ENCODE assay signal across 21 cellular contexts in genomic region chr12:66331016-66331415, GRCh38. TPM values are rescaled to one million over a fixed set of nuclear protein-coding genes. Genes with fewer than 3 reads are reported as not detected.
DNase-seq lines count a peak whose midpoint lies in the region; ATAC-seq lines count a peak whose summit lies in the region.
"Had no signal": no experiment of that assay in that cellular context is flagged by ENCODE, and none has a peak within 500 bp of the region (broad histone marks: within the 10 kb centered on the region; RNA-seq: fewer than 3 reads in every experiment).

No MANE protein-coding gene starts in this region.

- H2AFZ ChIP-seq in neuronal stem cell (ENCODE audit: low read length) = no peak overlapping the region
- H2AFZ ChIP-seq: GM23338 had no signal

- no peaks in the 10 kb centered on the region for H3K9me3 ChIP-seq in T-helper 17 cell (ENCODE audit: control insufficient read depth, low read length, poor library complexity, severe bottlenecking)
- H3K9me3 ChIP-seq in neuronal stem cell (replicated peaks in 1 of 2; ENCODE audit: control insufficient read depth in 2 of 2, insufficient read depth in 1 of 2, low read depth in 1 of 2, low read length in 2 of 2) = no peaks in the 10 kb centered on the region
- H3K9me3 ChIP-seq: A549; BE2C; BLaER1 treated with 17β-estradiol and CSF1 and Interleukin-3, amounts not matched to agents 10 nM and 100 nM; HAP-1 had no signal

- no peak overlapping the region for H3K18ac ChIP-seq in neuronal stem cell (ENCODE audit: low read length)

- H3K9ac ChIP-seq in neuronal stem cell (ENCODE audit: low read depth, low read length, poor library complexity) = peak overlapping the region; percentile 25
- H3K9ac ChIP-seq: BLaER1 treated with 17β-estradiol and CSF1 and Interleukin-3, amounts not matched to agents 10 nM and 100 nM had no signal

- no peak overlapping the region for H3K14ac ChIP-seq in neuronal stem cell (ENCODE audit: low read length)

- no peak for ATAC-seq in activated T-cell treated with anti-CD3 and anti-CD28 coated beads, Interleukin-2, amount 50 U/mL, for 72 hours (replicated peaks in 1 of 2)
- ATAC-seq in T-helper 17 cell = no peak
- ATAC-seq: A549, GM12878, GM23338 had no signal

- peaks cover 16% of the 10 kb centered on the region for H3K4me1 Mint-ChIP-seq in activated T-cell treated with anti-CD3 and anti-CD28 coated beads, Interleukin-2, amount 50 U/mL, for 72 hours (ENCODE audit: low read depth)
- H3K4me1 Mint-ChIP-seq in T-helper 17 cell = peaks cover 24% of the 10 kb centered on the region
- H3K4me1 Mint-ChIP-seq: GM23338 had no signal

- H3K27me3 ChIP-seq in neuronal stem cell (ENCODE audit: control insufficient read depth in 3 of 3, insufficient read depth in 3 of 3, low read depth in 1 of 3, low read length in 3 of 3) = no peaks in the 10 kb centered on the region
- H3K27me3 ChIP-seq: BE2C; BLaER1 treated with 17β-estradiol and CSF1 and Interleukin-3, amounts not matched to agents 10 nM and 100 nM had no signal

- H3K9me3 Mint-ChIP-seq in activated T-cell treated with anti-CD3 and anti-CD28 coated beads, Interleukin-2, amount 50 U/mL, for 72 hours = no peaks in the 10 kb centered on the region
- H3K9me3 Mint-ChIP-seq: CD8-positive, alpha-beta memory T cell; GM23338; HFFc6 had no signal

- no CpG with 5 or more reads among the region's 13 CpGs for WGBS in neuronal stem cell (ENCODE audit: extremely low coverage in 2 of 2, insufficient read length in 2 of 2, insufficient replicate concordance in 1 of 2), 2 donors

- peaks cover 0 to 16% of the 10 kb centered on the region in 2 donors for H3K36me3 ChIP-seq in neuronal stem cell (replicated peaks in 1 of 2; ENCODE audit: control insufficient read depth in 2 of 2, insufficient read depth in 2 of 2, low read length in 2 of 2)
- H3K36me3 ChIP-seq: BE2C, HAP-1 had no signal

- DNase-seq in activated T-cell treated with anti-CD3 and anti-CD28 coated beads, Interleukin-2, amount 50 U/mL, for 72 hours = no peak
- DNase-seq in activated T-cell treated with anti-CD3 and anti-CD28 coated beads, Interleukin-2, amount 50 U/mL, for 1 hour = no peak
- no peak for DNase-seq in T-helper 17 cell
- no peak for DNase-seq in neuronal stem cell (ENCODE audit: low spot score)
- no peak for DNase-seq in stimulated activated CD4-positive, alpha-beta T cell treated with anti-CD3 and anti-CD28 coated beads, Interleukin-12 subunit alpha, Interleukin-12 subunit beta, amount 100 ng/mL, for 4 hours
- no peak for DNase-seq in effector CD4-positive, alpha-beta T cell
- DNase-seq: 8988T; ACHN; AML-193; BE2C; CD8-positive, alpha-beta memory T cell; DMS 273 treated with DMSO at 0.1 percent for 48 hours; DMS79; EL; GDM1; HFFc6 had no signal

- H3K36me3 Mint-ChIP-seq in activated T-cell treated with anti-CD3 and anti-CD28 coated beads, Interleukin-2, amount 50 U/mL, for 72 hours (ENCODE audit: insufficient read depth in 2 of 2) = peaks cover 22 to 35% of the 10 kb centered on the region in 2 donors
- H3K36me3 Mint-ChIP-seq in T-helper 17 cell (ENCODE audit: low read depth) = peaks cover 19% of the 10 kb centered on the region

- H3K27me3 Mint-ChIP-seq in activated T-cell treated with anti-CD3 and anti-CD28 coated beads, Interleukin-2, amount 50 U/mL, for 72 hours (ENCODE audit: low read depth) = no peaks in the 10 kb centered on the region
- H3K27me3 Mint-ChIP-seq in T-helper 17 cell = no peaks in the 10 kb centered on the region
- H3K27me3 Mint-ChIP-seq: CD8-positive, alpha-beta memory T cell had no signal

- H2BK120ac ChIP-seq in neuronal stem cell (ENCODE audit: low read depth, low read length) = no peak overlapping the region

- H2AK5ac ChIP-seq in neuronal stem cell (ENCODE audit: low read depth, low read length) = no peak overlapping the region

- no peak overlapping the region for H2BK15ac ChIP-seq in neuronal stem cell (ENCODE audit: low read length)

- H3K27ac Mint-ChIP-seq in activated T-cell treated with anti-CD3 and anti-CD28 coated beads, Interleukin-2, amount 50 U/mL, for 72 hours = peak overlapping the region; percentile 18
- peak overlapping the region; percentile 19 for H3K27ac Mint-ChIP-seq in T-helper 17 cell
- H3K27ac Mint-ChIP-seq: GM23338, HFFc6 had no signal

- H2BK12ac ChIP-seq in neuronal stem cell (ENCODE audit: low read length) = no peak overlapping the region

- H3K4me3 Mint-ChIP-seq in activated T-cell treated with anti-CD3 and anti-CD28 coated beads, Interleukin-2, amount 50 U/mL, for 72 hours = no peak overlapping the region
- H3K4me3 Mint-ChIP-seq in T-helper 17 cell = no peak overlapping the region
- H3K4me3 Mint-ChIP-seq: CD8-positive, alpha-beta memory T cell; GM23338; HFFc6 had no signal

- no peak overlapping the region for H4K91ac ChIP-seq in neuronal stem cell (ENCODE audit: low read depth, low read length, poor library complexity)

- H3K79me1 ChIP-seq in neuronal stem cell (ENCODE audit: low read depth, low read length) = no peaks in the 10 kb centered on the region

- no peak overlapping the region for H3K4me3 ChIP-seq in neuronal stem cell (ENCODE audit: low read length in 2 of 2)
- H3K4me3 ChIP-seq: A549; BLaER1 treated with 17β-estradiol and CSF1 and Interleukin-3, amounts not matched to agents 10 nM and 100 nM; GM12878; GM23338; HAP-1 had no signal

- H2BK5ac ChIP-seq in neuronal stem cell (ENCODE audit: low read length) = no peak overlapping the region

- no peak overlapping the region for H4K8ac ChIP-seq in neuronal stem cell (ENCODE audit: low read depth, low read length)

- no peak overlapping the region for H3K4me2 ChIP-seq in neuronal stem cell (ENCODE audit: insufficient read depth, low read length, poor library complexity, severe bottlenecking)
- H3K4me2 ChIP-seq: A549; BLaER1 treated with 17β-estradiol and CSF1 and Interleukin-3, amounts not matched to agents 10 nM and 100 nM; GM23338 had no signal

- H3K4me1 ChIP-seq in neuronal stem cell (ENCODE audit: control insufficient read depth in 2 of 2, insufficient read depth in 1 of 2, low read depth in 1 of 2, low read length in 2 of 2) = peaks cover 0 to 1% of the 10 kb centered on the region in 2 donors
- H3K4me1 ChIP-seq: A549; BE2C; BLaER1 treated with 17β-estradiol and CSF1 and Interleukin-3, amounts not matched to agents 10 nM and 100 nM; HAP-1 had no signal

- no peak overlapping the region for H3K27ac ChIP-seq in neuronal stem cell (replicated peaks; ENCODE audit: low read length)
- H3K27ac ChIP-seq: A549; BLaER1 treated with 17β-estradiol and CSF1 and Interleukin-3, amounts not matched to agents 10 nM and 100 nM had no signal

- no peak overlapping the region for H3K4ac ChIP-seq in neuronal stem cell (ENCODE audit: low read length)

- H3K23ac ChIP-seq in neuronal stem cell (ENCODE audit: low read depth, low read length, poor library complexity) = no peak overlapping the region

RNA-seq across cellular contexts. Expression of gene HELB, which starts 28.7 kb away (rescaled TPM):
- total RNA-seq in activated T-cell treated with anti-CD3 and anti-CD28 coated beads, Interleukin-2, amount 50 U/mL, for 72 hours = 10 to 100 TPM; 29.7 to 31.9 TPM
- 10 to 100 TPM; 51.8 to 72.1 TPM for total RNA-seq in T-helper 17 cell
- polyA plus RNA-seq in neuronal stem cell (2013, experiment 1 of 2) = 0.92 TPM
- 1.1 TPM for polyA plus RNA-seq in neuronal stem cell (2013, experiment 2 of 2)
